In the genomic region with DNA sequence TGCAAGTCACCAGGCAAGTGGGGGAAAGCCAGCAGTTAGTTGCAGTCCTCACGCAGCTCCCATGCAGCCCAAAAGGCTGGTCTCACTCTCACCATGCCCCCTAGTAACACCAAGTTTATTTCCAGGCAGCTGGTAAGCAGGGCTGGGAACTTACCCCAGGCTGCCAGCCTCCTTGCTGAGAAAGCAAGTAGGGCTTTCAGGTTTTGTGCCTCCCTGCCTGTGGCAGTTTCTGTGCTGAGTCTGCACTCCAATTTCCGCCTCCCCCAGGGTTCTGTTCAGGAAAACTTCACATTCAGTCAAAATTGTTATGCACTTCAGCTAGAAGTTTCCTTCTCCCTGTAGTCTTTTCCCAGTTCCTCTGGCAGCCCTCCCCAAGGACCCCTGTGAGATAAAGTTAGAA, we compare ENCODE assay signal across 22 cellular contexts.
"Had no signal": no experiment of that assay in that cellular context is flagged by ENCODE, and none has a peak within 500 bp of the region (broad histone marks: within the 10 kb centered on the region; RNA-seq: fewer than 3 reads in every experiment).

No MANE protein-coding gene starts in this region.

- H3K4me1 ChIP-seq: gastrocnemius medialis, lower lobe of right lung, prostate gland, right atrium auricular region, testis had no signal

- H3K36me3 ChIP-seq: gastrocnemius medialis, lower lobe of right lung, prostate gland, right atrium auricular region, tibial artery had no signal

- H3K27ac Mint-ChIP-seq: stimulated activated effector memory CD8-positive, alpha-beta T cell treated with anti-CD3 and anti-CD28 coated beads, Interleukin-12 subunit alpha, Interleukin-12 subunit beta, amount 100 ng/mL, for 72 hours; type B pancreatic cell had no signal

- H3K4me3 Mint-ChIP-seq: natural killer cell treated with Interleukin-12 subunit alpha and Interleukin-12 subunit beta and Interleukin-15 and Interleukin-18, amount 100 ng/mL, for 72 hours; neural crest cell; stimulated activated effector memory CD8-positive, alpha-beta T cell treated with anti-CD3 and anti-CD28 coated beads, Interleukin-12 subunit alpha, Interleukin-12 subunit beta, amount 100 ng/mL, for 72 hours; type B pancreatic cell had no signal

- H3K27ac ChIP-seq: dorsolateral prefrontal cortex, epithelial cell of prostate, gastrocnemius medialis, lower lobe of right lung, prostate gland, right atrium auricular region, testis, tibial artery had no signal

- H3K27me3 ChIP-seq: dorsolateral prefrontal cortex, gastrocnemius medialis, right atrium auricular region, testis, tibial artery had no signal

- H3K4me1 Mint-ChIP-seq: neural crest cell had no signal

- H3K4me3 ChIP-seq: dorsolateral prefrontal cortex, gastrocnemius medialis, lower lobe of right lung, prostate gland, right atrium auricular region, testis, tibial artery had no signal

- ATAC-seq: esophagus mucosa; gastrocnemius medialis; left ventricle myocardium superior; lower lobe of right lung; natural killer cell treated with Interleukin-12 subunit alpha and Interleukin-12 subunit beta and Interleukin-15 and Interleukin-18, amount 100 ng/mL, for 72 hours; sciatic nerve; stimulated activated effector memory CD8-positive, alpha-beta T cell treated with anti-CD3 and anti-CD28 coated beads, Interleukin-12 subunit alpha, Interleukin-12 subunit beta, amount 100 ng/mL, for 72 hours; stimulated activated naive CD8-positive, alpha-beta T cell treated with anti-CD3 and anti-CD28 coated beads, Interleukin-15, Interleukin-2, amounts not matched to agents 100 U/mL and 50 U/mL, for 24 hours had no signal

- DNase-seq: dorsolateral prefrontal cortex; effector CD4-positive, alpha-beta T cell; foreskin fibroblast; gastrocnemius medialis; head of caudate nucleus; left ventricle myocardium superior; lower lobe of right lung; stimulated activated CD4-positive, alpha-beta T cell treated with anti-CD3 and anti-CD28 coated beads, Interleukin-2, amount 100 ng/mL, for 24 hours; stimulated activated CD4-positive, alpha-beta T cell treated with anti-CD3 and anti-CD28 coated beads, Interleukin-4, amount 100 ng/mL, for 24 hours; stimulated activated naive CD8-positive, alpha-beta T cell treated with anti-CD3 and anti-CD28 coated beads, Interleukin-15, Interleukin-2, amounts not matched to agents 100 U/mL and 50 U/mL, for 24 hours; substantia nigra; testis; tibial artery had no signal

- H3K36me3 Mint-ChIP-seq: stimulated activated effector memory CD8-positive, alpha-beta T cell treated with anti-CD3 and anti-CD28 coated beads, Interleukin-12 subunit alpha, Interleukin-12 subunit beta, amount 100 ng/mL, for 72 hours had no signal

- H3K9me3 ChIP-seq: prostate gland, testis had no signal
